In genomic region chr14:83356080-83356479, GRCh38 we compare ENCODE assay signal across 21 cellular contexts.
A peak's percentile ranks its signal among the peaks of the same experiment; 100 is the strongest.
DNase-seq lines count a peak whose midpoint lies in the region; ATAC-seq and TF ChIP-seq lines count a peak whose summit lies in the region.
"Had no signal": no experiment of that assay in that cellular context is flagged by ENCODE, and none has a peak within 500 bp of the region (broad histone marks: within the 10 kb centered on the region; RNA-seq: fewer than 3 reads in every experiment).

No MANE protein-coding gene starts in this region.

- POLR2A ChIA-PET in PC-3 (lab: Charles Lee; ENCODE audit: unreplicated experiment), result no interaction called here

- H3K36me3 Mint-ChIP-seq in neural progenitor cell, result no peaks in the 10 kb centered on the region

- ATAC-seq in PC-3, result no peak
- ATAC-seq: Panc1, Right ventricle myocardium inferior had no signal

- H3K4me1 ChIP-seq in Karpas-422 (ENCODE audit: low read length) (peaks cover 66% of the 10 kb centered on the region), neural progenitor cell (no peaks in the 10 kb centered on the region), PC-3 (ENCODE audit: insufficient read depth, low read length) (no peaks in the 10 kb centered on the region)
- H3K4me1 ChIP-seq: BE2C had no signal

- H3K9me2 ChIP-seq in Karpas-422 (replicated peaks; ENCODE audit: insufficient read depth, low read length) (no peaks in the 10 kb centered on the region), PC-3 (replicated peaks; ENCODE audit: low read length) (no peaks in the 10 kb centered on the region)

- H3K79me2 ChIP-seq in Karpas-422 (ENCODE audit: low read length) (no peaks in the 10 kb centered on the region), neural progenitor cell (ENCODE audit: low read depth) (no peaks in the 10 kb centered on the region), PC-3 (ENCODE audit: low read length) (no peaks in the 10 kb centered on the region)

- H2AFZ ChIP-seq in Karpas-422 (ENCODE audit: low read length), result peak overlapping the region; percentile 1; the same call in 1 of the 2 replicates
- H2AFZ ChIP-seq in neural progenitor cell (replicated peaks), result no peak overlapping the region
- H2AFZ ChIP-seq in PC-3 (ENCODE audit: low read length), result no peak overlapping the region

- H3K4me2 ChIP-seq in Karpas-422 (ENCODE audit: low read depth, low read length, poor library complexity, severe bottlenecking), result peak overlapping the region; percentile 72
- no peak overlapping the region for H3K4me2 ChIP-seq in neural progenitor cell
- no peak overlapping the region for H3K4me2 ChIP-seq in PC-3 (ENCODE audit: low read length)

- H3K36me3 ChIP-seq in Karpas-422 (ENCODE audit: insufficient read depth, low read length), result no peaks in the 10 kb centered on the region; the same call in 1 of the 2 replicates
- H3K36me3 ChIP-seq in neural progenitor cell, result no peaks in the 10 kb centered on the region
- no peaks in the 10 kb centered on the region for H3K36me3 ChIP-seq in PC-3 (ENCODE audit: low read depth, low read length)
- H3K36me3 ChIP-seq: BE2C had no signal

- peak; percentile 33 for DNase-seq in CD1c-positive myeloid dendritic cell (ENCODE audit: extremely low spot score)
- peak; percentile 96 for DNase-seq in Karpas-422
- DNase-seq in NOMO-1 (lab: John Stamatoyannopoulos, UW; ENCODE audit: unreplicated experiment in 2 of 2), result peak; percentile 25 to 84
- DNase-seq in OCI-M1 (lab: John Stamatoyannopoulos, UW), result peak; percentile 24
- DNase-seq in COR-L47 (lab: John Stamatoyannopoulos, UW), result no peak
- DNase-seq in neural progenitor cell (ENCODE audit: low spot score), result no peak
- no peak for DNase-seq in activated CD4-positive, CD25-positive, alpha-beta regulatory T cell treated with anti-CD3 and anti-CD28 coated beads, Interleukin-2, amount 50 U/mL, for 72 hours
- no peak for DNase-seq in PC-3
- DNase-seq: BE2C; Calu3; CD4-positive, alpha-beta T cell; GF-D8; KG1; NCI-H1105 treated with DMSO at 0.1 percent for 48 hours; NCI-H1694; NCI-H2081 treated with DMSO at 0.1 percent for 48 hours; NCI-H226; NCI-H524 had no signal

- H3K4me3 ChIP-seq in Karpas-422 (ENCODE audit: low read length), result peak overlapping the region; percentile 57
- no peak overlapping the region for H3K4me3 ChIP-seq in neural progenitor cell
- H3K4me3 ChIP-seq in PC-3 (ENCODE audit: low read length), result no peak overlapping the region
- H3K4me3 ChIP-seq: SK-N-MC had no signal

- H3K27ac Mint-ChIP-seq in neural progenitor cell, result no peak overlapping the region
- H3K27ac Mint-ChIP-seq: CD4-positive, alpha-beta T cell had no signal

- no peak for TF ChIP-seq CTCF in neural progenitor cell (IDR thresholded peaks at IDR 0.05)
- no peak for TF ChIP-seq CTCF in PC-3 (conservative IDR thresholded peaks at IDR 0.05; ENCODE audit: low read depth, low read length)

- H3K4me3 Mint-ChIP-seq in neural progenitor cell, result no peak overlapping the region
- H3K4me3 Mint-ChIP-seq: CD4-positive, alpha-beta T cell had no signal

- no peaks in the 10 kb centered on the region for H3K9me3 Mint-ChIP-seq in neural progenitor cell

- H3K9ac ChIP-seq in Karpas-422 (ENCODE audit: low read length) (peak overlapping the region; percentile 69), neural progenitor cell (no peak overlapping the region), PC-3 (ENCODE audit: low read length) (no peak overlapping the region)

- H3K27ac ChIP-seq in Karpas-422 (ENCODE audit: low read length) (peak overlapping the region; percentile 96), neural progenitor cell (no peak overlapping the region), PC-3 (ENCODE audit: low read length) (no peak overlapping the region)
- H3K27ac ChIP-seq: SK-N-MC had no signal

- H3K4me1 Mint-ChIP-seq in neural progenitor cell, result no peaks in the 10 kb centered on the region

- H3K27me3 ChIP-seq in Karpas-422 (ENCODE audit: low read length) (no peaks in the 10 kb centered on the region), neural progenitor cell (no peaks in the 10 kb centered on the region), PC-3 (ENCODE audit: low read length) (no peaks in the 10 kb centered on the region)
- H3K27me3 ChIP-seq: BE2C had no signal

- BruUV-seq in PC-3 (replicated peaks; lab: Mats Ljungman, UMichigan), result no TSS peak

- H4K20me1 ChIP-seq in Karpas-422 (ENCODE audit: insufficient read depth, low read depth, low read length) (no peaks in the 10 kb centered on the region), neural progenitor cell (ENCODE audit: low read depth) (no peaks in the 10 kb centered on the region), PC-3 (ENCODE audit: low read length) (no peaks in the 10 kb centered on the region)

- CTCF ChIA-PET in PC-3 (lab: Charles Lee), result no interaction called here

- no peaks in the 10 kb centered on the region for H3K27me3 Mint-ChIP-seq in neural progenitor cell (ENCODE audit: insufficient read depth, low read depth)
- H3K27me3 Mint-ChIP-seq: CD4-positive, alpha-beta T cell had no signal

- intact Hi-C loops in PC-3 (cut with micrococcal nuclease), result no loop called here

- H3F3A ChIP-seq in neural progenitor cell (ENCODE audit: low read depth), result no peaks in the 10 kb centered on the region
- H3F3A ChIP-seq in PC-3 (ENCODE audit: low read length, unreplicated experiment), result no peaks in the 10 kb centered on the region

- H3K9me3 ChIP-seq in Karpas-422 (ENCODE audit: low read length), result no peaks in the 10 kb centered on the region
- H3K9me3 ChIP-seq in neural progenitor cell (ENCODE audit: low read depth), result no peaks in the 10 kb centered on the region
- H3K9me3 ChIP-seq in PC-3 (ENCODE audit: low read length), result peaks cover 13% of the 10 kb centered on the region; the same call in 1 of the 2 replicates
- H3K9me3 ChIP-seq: BE2C had no signal

Comparison
In these comparisons a context has a peak if more than half of its experiments do, and no peak if none do; other contexts are left out.
1. DNase-seq: peak in CD1c-positive myeloid dendritic cell (single experiment), Karpas-422 (single experiment), NOMO-1 (2 of 2) and OCI-M1 (single experiment); none in COR-L47 (single experiment), neural progenitor cell (single experiment), activated CD4-positive, CD25-positive, alpha-beta regulatory T cell treated with anti-CD3 and anti-CD28 coated beads, Interleukin-2, amount 50 U/mL, for 72 hours (single experiment) and PC-3 (single experiment).